ENCODE assay signal across 13 cellular contexts in genomic region chr9:76114144-76114543, GRCh38.
"Had no signal": no experiment of that assay in that cellular context is flagged by ENCODE, and none has a peak within 500 bp of the region (broad histone marks: within the 10 kb centered on the region; RNA-seq: fewer than 3 reads in every experiment).

No MANE protein-coding gene starts in this region.

- H3K9me3 ChIP-seq: lower lobe of right lung, testis had no signal

- H2AFZ ChIP-seq: parathyroid adenoma had no signal

- H3K36me3 ChIP-seq: lower lobe of right lung had no signal

- H3K4me3 ChIP-seq: lower lobe of right lung, testis had no signal

- H3K79me2 ChIP-seq: parathyroid adenoma had no signal

- H3K27me3 ChIP-seq: testis had no signal

- H3K4me1 ChIP-seq: parathyroid adenoma had no signal

- DNase-seq: activated CD4-positive, alpha-beta T cell treated with anti-CD3 and anti-CD28 coated beads, Interleukin-2, amount 50 U/mL, for 48 hours; activated effector memory CD4-positive, alpha-beta T cell treated with anti-CD3 and anti-CD28 coated beads, Interleukin-2, amount 50 U/mL, for 16 hours; activated naive CD8-positive, alpha-beta T cell treated with anti-CD3 and anti-CD28 coated beads, Interleukin-2, amount 10 ng/mL, durations not matched to agents 7 days and 5 days; activated T-cell treated with anti-CD3 and anti-CD28 coated beads, Interleukin-2, amount 50 U/mL, for 4 hours; central memory CD4-positive, alpha-beta T cell; hippocampal formation; lower lobe of right lung; stimulated activated CD4-positive, alpha-beta T cell treated with anti-CD3 and anti-CD28 coated beads, Interleukin-15, amount 100 ng/mL, for 24 hours; stimulated activated CD4-positive, alpha-beta T cell treated with anti-CD3 and anti-CD28 coated beads, Interleukin-4, amount 100 ng/mL, for 24 hours; stimulated activated naive CD8-positive, alpha-beta T cell treated with anti-CD3 and anti-CD28 coated beads, Interleukin-15, amount 100 ng/mL, for 72 hours; testis had no signal

- ATAC-seq: activated CD4-positive, CD25-positive, alpha-beta regulatory T cell treated with anti-CD3 and anti-CD28 coated beads, Interleukin-2, amount 50 U/mL, for 24 hours; activated T-cell treated with anti-CD3 and anti-CD28 coated beads, Interleukin-2, amount 50 U/mL, for 4 hours; lower lobe of right lung; stimulated activated naive CD8-positive, alpha-beta T cell treated with anti-CD3 and anti-CD28 coated beads, Interleukin-15, amount 100 ng/mL, for 72 hours had no signal

- H3K27ac ChIP-seq: lower lobe of right lung, parathyroid adenoma, testis had no signal

- H3K9ac ChIP-seq: parathyroid adenoma had no signal
